ENCODE assay signal across 1 cellular context in the genomic region with DNA sequence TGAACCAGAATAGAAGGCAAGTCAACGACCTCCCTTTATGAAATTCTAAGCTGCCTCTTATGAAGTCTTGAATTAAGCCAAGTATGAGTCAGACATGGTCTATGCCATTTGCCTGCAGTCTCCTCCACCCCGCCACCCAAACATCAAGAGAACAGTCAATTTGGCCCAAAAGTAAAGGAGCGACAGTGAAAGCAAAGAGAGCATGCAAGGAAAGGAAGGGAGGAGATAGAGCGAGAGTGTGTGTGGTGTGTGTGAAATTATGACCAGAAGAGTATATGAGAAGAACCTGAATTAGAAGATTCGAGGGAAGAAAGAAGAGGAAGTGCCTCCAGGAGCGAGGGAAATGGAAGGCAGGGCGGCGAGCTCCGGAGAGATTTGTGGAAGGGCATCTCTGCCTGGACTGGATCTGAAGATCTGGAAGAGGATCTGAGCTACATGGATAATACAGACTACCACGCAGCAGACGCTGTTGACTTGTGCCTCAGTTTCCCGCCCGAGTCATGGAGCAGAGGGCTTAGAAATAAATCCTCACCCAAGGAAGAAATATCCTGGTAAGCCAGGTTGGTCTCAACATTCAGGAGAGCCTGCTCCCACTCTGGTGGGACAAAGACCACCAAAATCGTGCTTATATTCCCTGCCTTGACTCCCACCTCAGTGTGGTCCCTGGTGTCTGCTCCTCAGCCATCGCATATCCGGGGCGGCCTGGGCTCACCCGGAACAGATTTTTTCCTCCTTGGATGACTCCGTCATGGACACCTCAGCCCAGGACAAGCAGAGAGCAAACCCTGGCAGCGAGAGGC.
TF ChIP-seq lines count a peak whose summit lies in the region.

No MANE protein-coding gene starts in this region.

TF ChIP-seq in liver, 16 proteins besides CTCF, POLR2A, EP300 and RAD21 (continued from another document):
- TF ChIP-seq REST (IDR thresholded peaks at IDR 0.05) (no peak), ATF3 (IDR thresholded peaks at IDR 0.05) (no peak)
